Comparison of ENCODE assay signal across 8 cellular contexts in the genomic region with DNA sequence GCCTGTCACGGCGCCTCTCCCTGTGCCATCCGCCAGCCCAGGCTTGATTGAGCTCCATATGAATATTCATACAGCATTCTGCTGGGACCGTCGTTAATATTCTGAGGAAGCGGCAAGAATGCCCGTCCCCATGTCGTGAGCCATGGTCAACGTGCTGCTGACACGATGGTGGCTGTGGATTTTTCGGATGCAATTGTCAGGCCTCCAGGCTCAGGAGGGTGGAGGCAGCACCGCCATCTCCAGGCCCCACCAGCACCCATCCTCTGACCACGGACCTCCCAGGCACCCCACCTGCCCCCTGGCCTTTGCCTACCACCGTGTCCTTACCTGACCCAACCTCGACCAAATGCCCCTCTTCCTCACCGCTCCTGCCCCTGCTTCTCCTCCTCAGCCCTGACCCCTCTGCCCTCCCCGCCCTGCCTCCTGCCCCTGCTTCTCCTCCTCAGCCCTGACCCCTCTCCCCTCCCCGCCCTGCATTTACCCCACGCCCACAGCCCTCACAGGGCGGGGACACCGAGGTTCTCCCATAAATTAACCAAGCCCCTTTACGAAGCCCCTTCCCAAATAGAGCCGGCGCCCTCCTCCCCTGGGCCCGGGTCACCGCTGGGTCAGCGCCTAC. TPM values are rescaled to one million over a fixed set of nuclear protein-coding genes. Genes with fewer than 3 reads are reported as not detected.
DNase-seq lines count a peak whose midpoint lies in the region; ATAC-seq and TF ChIP-seq lines count a peak whose summit lies in the region.

No MANE protein-coding gene starts in this region.

- H3K4me1 Mint-ChIP-seq in MCF 10A (ENCODE audit: insufficient read depth, unreplicated experiment), result peaks cover 24% of the 10 kb centered on the region
- H3K4me1 Mint-ChIP-seq in naive thymus-derived CD4-positive, alpha-beta T cell, result peaks cover 42 to 74% (median 60%) of the 10 kb centered on the region in 7 donors

- H3K36me3 Mint-ChIP-seq in MCF 10A (ENCODE audit: insufficient read depth, unreplicated experiment), result peaks cover 9% of the 10 kb centered on the region
- peaks cover 0 to 4% (median 0%) of the 10 kb centered on the region in 5 donors for H3K36me3 Mint-ChIP-seq in naive thymus-derived CD4-positive, alpha-beta T cell

- DNase-seq in AG04450 (ENCODE audit: low read depth, low spot score) (no peak), MCF 10A (ENCODE audit: unreplicated experiment) (no peak), HuH-7 (ENCODE audit: low spot score) (no peak), ureter (ENCODE audit: low spot score) (no peak), iPS-NIHi7 (ENCODE audit: extremely low spot score) (no peak), kidney glomerular epithelial cell (lab: John Stamatoyannopoulos, UW) (no peak)
- DNase-seq in naive thymus-derived CD4-positive, alpha-beta T cell, result no peak

- H3K4me3 ChIP-seq in AG04450 (ENCODE audit: low read depth, low read length), result no peak overlapping the region
- peak overlapping the region; percentile 48; the same call in 1 of the 2 replicates for H3K4me3 ChIP-seq in HUES48 (ENCODE audit: low read depth, low read length)
- peak overlapping the region; percentile 69 for H3K4me3 ChIP-seq in naive thymus-derived CD4-positive, alpha-beta T cell (ENCODE audit: low read length)

- H3K9me3 ChIP-seq in AG04450 (ENCODE audit: control insufficient read depth, insufficient read depth, low read length), result peaks cover 9% of the 10 kb centered on the region; the same call in 1 of the 2 replicates
- H3K9me3 ChIP-seq in HUES48 (ENCODE audit: control insufficient read depth, insufficient read depth, low read length), result no peaks in the 10 kb centered on the region
- no peaks in the 10 kb centered on the region for H3K9me3 ChIP-seq in naive thymus-derived CD4-positive, alpha-beta T cell (ENCODE audit: control insufficient read depth in 2 of 3, low read length in 3 of 3)

- H3K9ac ChIP-seq in HUES48 (ENCODE audit: low read depth, low read length), result peak overlapping the region; percentile 28; the same call in 1 of the 2 replicates

- no TSS peak for BruUV-seq in MCF 10A (replicated peaks; lab: Mats Ljungman, UMichigan)

- peak overlapping the region; percentile 61 for H3K27ac Mint-ChIP-seq in MCF 10A (ENCODE audit: low read depth, unreplicated experiment)
- H3K27ac Mint-ChIP-seq in naive thymus-derived CD4-positive, alpha-beta T cell, result peak overlapping the region in 8 of 9 donors; percentile 77 to 92 (median 85)

- intact Hi-C loops in MCF 10A (cut with micrococcal nuclease), result no loop called here
- intact Hi-C loops in naive thymus-derived CD4-positive, alpha-beta T cell (cut with micrococcal nuclease), result loop anchor here (1.0 to 5.0 kb wide), 10 partner anchors 10 to 254 kb away; a partner anchor contains a TSS

- H3K36me3 ChIP-seq in HUES48 (ENCODE audit: control insufficient read depth, insufficient read depth, low read length), result no peaks in the 10 kb centered on the region
- no peaks in the 10 kb centered on the region for H3K36me3 ChIP-seq in naive thymus-derived CD4-positive, alpha-beta T cell (ENCODE audit: control insufficient read depth in 2 of 3, insufficient read depth in 3 of 3, low read length in 3 of 3)

- H3K27ac ChIP-seq in AG04450 (ENCODE audit: low read depth, low read length), result peak overlapping the region; percentile 65
- peak overlapping the region; percentile 52 for H3K27ac ChIP-seq in HUES48 (ENCODE audit: low read depth, low read length)
- peak overlapping the region; percentile 82 for H3K27ac ChIP-seq in naive thymus-derived CD4-positive, alpha-beta T cell (ENCODE audit: low read depth, low read length)

- POLR2A ChIA-PET in AG04450 (lab: Yijun Ruan, JAX), result interaction anchor here (1.0 to 2.1 kb wide), 3 partner anchors 14 to 619 kb away, joined by 3 to 12 read pairs (median 12); a partner anchor contains a TSS
- POLR2A ChIA-PET in MCF 10A (lab: Yijun Ruan, JAX), result interaction anchor here (1.0 to 3.2 kb wide), 10 partner anchors 9 to 978 kb away, joined by 3 to 65 read pairs (median 4); a partner anchor contains a TSS
- POLR2A ChIA-PET in naive thymus-derived CD4-positive, alpha-beta T cell (lab: Charles Lee), result interaction anchor here (0.9 to 5.6 kb wide), 6 partner anchors 8 to 19 kb away, joined by 3 to 38 read pairs (median 6); a partner anchor contains a TSS

- peaks cover 28% of the 10 kb centered on the region for H3K4me1 ChIP-seq in HUES48 (ENCODE audit: control insufficient read depth, insufficient read depth, low read length)
- peaks cover 55 to 68% of the 10 kb centered on the region in 2 donors for H3K4me1 ChIP-seq in naive thymus-derived CD4-positive, alpha-beta T cell (ENCODE audit: control insufficient read depth in 2 of 2, insufficient read depth in 2 of 2, low read length in 2 of 2)

- no peaks in the 10 kb centered on the region for H3K27me3 Mint-ChIP-seq in MCF 10A (ENCODE audit: insufficient read depth, unreplicated experiment)
- no peaks in the 10 kb centered on the region for H3K27me3 Mint-ChIP-seq in naive thymus-derived CD4-positive, alpha-beta T cell

- no peaks in the 10 kb centered on the region for H3K27me3 ChIP-seq in AG04450 (ENCODE audit: control insufficient read depth, insufficient read depth, low read length)
- no peaks in the 10 kb centered on the region for H3K27me3 ChIP-seq in HUES48 (ENCODE audit: control insufficient read depth, insufficient read depth, low read length)
- H3K27me3 ChIP-seq in naive thymus-derived CD4-positive, alpha-beta T cell (ENCODE audit: control insufficient read depth in 2 of 2, insufficient read depth in 2 of 2, low read length in 2 of 2), result no peaks in the 10 kb centered on the region

- H3K9me3 Mint-ChIP-seq in MCF 10A (ENCODE audit: unreplicated experiment), result no peaks in the 10 kb centered on the region
- no peaks in the 10 kb centered on the region for H3K9me3 Mint-ChIP-seq in naive thymus-derived CD4-positive, alpha-beta T cell

- CTCF ChIA-PET in AG04450 (lab: Charles Lee), result interaction anchor here (0.8 kb wide), 1 partner anchor 141 kb away, joined by 5 read pairs; no protein-coding TSS in a partner anchor
- CTCF ChIA-PET in MCF 10A (lab: Yijun Ruan, JAX), result interaction anchor here (0.6 kb wide), 1 partner anchor 1729 kb away, joined by 4 read pairs; no protein-coding TSS in a partner anchor
- CTCF ChIA-PET in naive thymus-derived CD4-positive, alpha-beta T cell (lab: Charles Lee), result interaction anchor here (0.6 to 1.7 kb wide), 4 partner anchors 9 to 19 kb away, joined by 3 to 13 read pairs (median 3); a partner anchor contains a TSS

- TF ChIP-seq CTCF in AG04450 (IDR thresholded peaks at IDR 0.05; ENCODE audit: low read depth, low read length) (no peak), MCF 10A (IDR thresholded peaks at IDR 0.05; ENCODE audit: unreplicated experiment) (no peak)

- H3K4me3 Mint-ChIP-seq in MCF 10A (ENCODE audit: unreplicated experiment), result peak overlapping the region; percentile 67
- peak overlapping the region; percentile 69 to 91 (median 86) for H3K4me3 Mint-ChIP-seq in naive thymus-derived CD4-positive, alpha-beta T cell

- no peak for ATAC-seq in naive thymus-derived CD4-positive, alpha-beta T cell

RNA-seq across cellular contexts. Expression of a gene that starts 9.9 kb away (rescaled TPM):
- 8.8 and 12.7 TPM in 2 replicates for polyA plus RNA-seq in AG04450 (2011; rRNA removed)
- polyA minus RNA-seq in AG04450 (2011; rRNA and poly(A)+ RNA removed), result 10.6 and 12.1 TPM in 2 replicates
- total RNA-seq in MCF 10A (2022) (43.2 and 45.4 TPM in 2 replicates), ureter (31.8 TPM)
- total RNA-seq in naive thymus-derived CD4-positive, alpha-beta T cell, result 10 to 100 TPM; 16.4 to 55.3 (median 41.3) TPM
- 10 to 100 TPM; 42.2 to 61.8 TPM for polyA plus RNA-seq in naive thymus-derived CD4-positive, alpha-beta T cell

RNA-seq across cellular contexts. Expression of a gene that starts 13.7 kb away (rescaled TPM):
- 11.7 and 12.2 TPM in 2 replicates for polyA plus RNA-seq in AG04450 (2011; rRNA removed)
- polyA minus RNA-seq in AG04450 (2011; rRNA and poly(A)+ RNA removed), result 12.9 and 14.1 TPM in 2 replicates
- total RNA-seq in MCF 10A (2022), result 16.5 and 20.2 TPM in 2 replicates
- total RNA-seq in naive thymus-derived CD4-positive, alpha-beta T cell, result 10 to 100 TPM in 1 of 5 experiments, 1 to 10 TPM in 4; 2.7 to 17.7 (median 8.2) TPM
- under 1 TPM; 0.92 to 0.97 TPM for polyA plus RNA-seq in naive thymus-derived CD4-positive, alpha-beta T cell
- 36.0 TPM for total RNA-seq in ureter
